9 cellular contexts compared by ENCODE assay signal in genomic region chr13:95552539-95553270, GRCh38. TPM values are rescaled to one million over a fixed set of nuclear protein-coding genes. Genes with fewer than 3 reads are reported as not detected.
DNase-seq lines count a peak whose midpoint lies in the region; ATAC-seq lines count a peak whose summit lies in the region.
"Had no signal": no experiment of that assay in that cellular context is flagged by ENCODE, and none has a peak within 500 bp of the region (broad histone marks: within the 10 kb centered on the region; RNA-seq: fewer than 3 reads in every experiment).

TSS of gene CLDN10 (plus strand) at chr13:95552720. CDS start at chr13:95552754, 34 bp downstream.

- no peaks in the 10 kb centered on the region for H3K9me3 Mint-ChIP-seq in activated T-cell treated with anti-CD3 and anti-CD28 coated beads, Interleukin-2, amount 50 U/mL, for 72 hours
- H3K9me3 Mint-ChIP-seq in activated naive CD8-positive, alpha-beta T cell treated with anti-CD3 and anti-CD28 coated beads, Interleukin-2, amount 10 ng/mL, durations not matched to agents 7 days and 5 days = no peaks in the 10 kb centered on the region

- peaks cover 63% of the 10 kb centered on the region for H3K27me3 Mint-ChIP-seq in activated T-cell treated with anti-CD3 and anti-CD28 coated beads, Interleukin-2, amount 50 U/mL, for 72 hours (ENCODE audit: low read depth)
- peaks cover 70% of the 10 kb centered on the region for H3K27me3 Mint-ChIP-seq in activated naive CD8-positive, alpha-beta T cell treated with anti-CD3 and anti-CD28 coated beads, Interleukin-2, amount 10 ng/mL, durations not matched to agents 7 days and 5 days

- H3K27me3 ChIP-seq in thymus (ENCODE audit: control insufficient read depth, insufficient read depth) = peaks cover 31% of the 10 kb centered on the region

- H3K4me1 Mint-ChIP-seq in activated T-cell treated with anti-CD3 and anti-CD28 coated beads, Interleukin-2, amount 50 U/mL, for 72 hours (ENCODE audit: low read depth) = peaks cover 7% of the 10 kb centered on the region
- peaks cover 2% of the 10 kb centered on the region for H3K4me1 Mint-ChIP-seq in activated naive CD8-positive, alpha-beta T cell treated with anti-CD3 and anti-CD28 coated beads, Interleukin-2, amount 10 ng/mL, durations not matched to agents 7 days and 5 days

- H3K9me3 ChIP-seq in thymus (ENCODE audit: control insufficient read depth) = peaks cover 1% of the 10 kb centered on the region

- peak in 1 of 2 donors; percentile 12 for DNase-seq in activated T-cell treated with anti-CD3 and anti-CD28 coated beads, Interleukin-2, amount 50 U/mL, for 72 hours
- no peak for DNase-seq in activated T-cell treated with anti-CD3 and anti-CD28 coated beads, Interleukin-2, amount 50 U/mL, for 1 hour
- peak; percentile 33 for DNase-seq in activated naive CD8-positive, alpha-beta T cell treated with anti-CD3 and anti-CD28 coated beads, Interleukin-2, amount 10 ng/mL, durations not matched to agents 7 days and 5 days
- DNase-seq in islet precursor cell (peak; percentile 89), G401 (ENCODE audit: low spot score) (no peak)
- DNase-seq in stimulated activated CD4-positive, alpha-beta T cell treated with anti-CD3 and anti-CD28 coated beads, Interleukin-12 subunit alpha, Interleukin-12 subunit beta, amount 100 ng/mL, for 4 hours = no peak
- DNase-seq: CD4-positive, CD25-positive, alpha-beta regulatory T cell had no signal

- in situ Hi-C loops in G401 (cut with HindIII; ENCODE audit: low sequenced_read_pairs) = no loop called here

- no peak within 1 kb of the TSS for H3K27ac Mint-ChIP-seq in activated T-cell treated with anti-CD3 and anti-CD28 coated beads, Interleukin-2, amount 50 U/mL, for 72 hours
- no peak within 1 kb of the TSS for H3K27ac Mint-ChIP-seq in activated naive CD8-positive, alpha-beta T cell treated with anti-CD3 and anti-CD28 coated beads, Interleukin-2, amount 10 ng/mL, durations not matched to agents 7 days and 5 days

- 1% methylated on average over 65 of the region's 65 CpGs for WGBS in thymus

- no peak within 1 kb of the TSS for H3K27ac ChIP-seq in thymus (ENCODE audit: low read depth)

- H3K36me3 ChIP-seq in thymus (ENCODE audit: control insufficient read depth, insufficient read depth) = no peaks in the 10 kb centered on the region

- POLR2A ChIA-PET in activated naive CD8-positive, alpha-beta T cell treated with anti-CD3 and anti-CD28 coated beads, Interleukin-2, amount 10 ng/mL, durations not matched to agents 7 days and 5 days (lab: Charles Lee) = no interaction called here

- peak within 1 kb of the TSS; percentile 50 to 77 for H3K4me3 Mint-ChIP-seq in activated T-cell treated with anti-CD3 and anti-CD28 coated beads, Interleukin-2, amount 50 U/mL, for 72 hours
- peak within 1 kb of the TSS; percentile 38 for H3K4me3 Mint-ChIP-seq in activated naive CD8-positive, alpha-beta T cell treated with anti-CD3 and anti-CD28 coated beads, Interleukin-2, amount 10 ng/mL, durations not matched to agents 7 days and 5 days

- no peaks in the 10 kb centered on the region for H3K36me3 Mint-ChIP-seq in activated T-cell treated with anti-CD3 and anti-CD28 coated beads, Interleukin-2, amount 50 U/mL, for 72 hours (ENCODE audit: insufficient read depth in 2 of 2)
- no peaks in the 10 kb centered on the region for H3K36me3 Mint-ChIP-seq in activated naive CD8-positive, alpha-beta T cell treated with anti-CD3 and anti-CD28 coated beads, Interleukin-2, amount 10 ng/mL, durations not matched to agents 7 days and 5 days

- peak within 1 kb of the TSS; percentile 40 for H3K4me3 ChIP-seq in thymus (ENCODE audit: low read length)

- peaks cover 3% of the 10 kb centered on the region for H3K4me1 ChIP-seq in thymus (ENCODE audit: control insufficient read depth, insufficient read depth, low read length)

- ATAC-seq in activated T-cell treated with anti-CD3 and anti-CD28 coated beads, Interleukin-2, amount 50 U/mL, for 72 hours (replicated peaks in 1 of 2) = peak; percentile 35 to 57
- ATAC-seq in activated naive CD8-positive, alpha-beta T cell treated with anti-CD3 and anti-CD28 coated beads, Interleukin-2, amount 10 ng/mL, durations not matched to agents 7 days and 5 days (ENCODE audit: low read depth) = peak; percentile 33
- ATAC-seq in GM19467 (IDR thresholded peaks at IDR 0.05; ENCODE audit: unreplicated experiment) = no peak

RNA-seq across cellular contexts. Expression of gene CLDN10, which starts in this region (rescaled TPM):
- not detected for total RNA-seq in activated T-cell treated with anti-CD3 and anti-CD28 coated beads, Interleukin-2, amount 50 U/mL, for 72 hours
- total RNA-seq in activated naive CD8-positive, alpha-beta T cell treated with anti-CD3 and anti-CD28 coated beads, Interleukin-2, amount 10 ng/mL, durations not matched to agents 7 days and 5 days = not detected
- 1.1 TPM for polyA plus RNA-seq in thymus
- total RNA-seq in G401 (2014; rRNA removed; shearing (Covaris generic)) = not detected in 2 replicates
- total RNA-seq: CD4-positive, CD25-positive, alpha-beta regulatory T cell had no signal
- polyA plus RNA-seq: CD4-positive, CD25-positive, alpha-beta regulatory T cell had no signal

Comparison
In these comparisons a context has a peak if more than half of its experiments do, and no peak if none do; other contexts are left out.
1. Peak in ATAC-seq in activated T-cell treated with anti-CD3 and anti-CD28 coated beads, Interleukin-2, amount 50 U/mL, for 72 hours; RNA of the gene not detected or under 1 TPM.
2. Peak in DNase-seq and ATAC-seq in activated naive CD8-positive, alpha-beta T cell treated with anti-CD3 and anti-CD28 coated beads, Interleukin-2, amount 10 ng/mL, durations not matched to agents 7 days and 5 days; RNA of the gene not detected or under 1 TPM.